ENCODE assay signal across 8 cellular contexts in the genomic region with DNA sequence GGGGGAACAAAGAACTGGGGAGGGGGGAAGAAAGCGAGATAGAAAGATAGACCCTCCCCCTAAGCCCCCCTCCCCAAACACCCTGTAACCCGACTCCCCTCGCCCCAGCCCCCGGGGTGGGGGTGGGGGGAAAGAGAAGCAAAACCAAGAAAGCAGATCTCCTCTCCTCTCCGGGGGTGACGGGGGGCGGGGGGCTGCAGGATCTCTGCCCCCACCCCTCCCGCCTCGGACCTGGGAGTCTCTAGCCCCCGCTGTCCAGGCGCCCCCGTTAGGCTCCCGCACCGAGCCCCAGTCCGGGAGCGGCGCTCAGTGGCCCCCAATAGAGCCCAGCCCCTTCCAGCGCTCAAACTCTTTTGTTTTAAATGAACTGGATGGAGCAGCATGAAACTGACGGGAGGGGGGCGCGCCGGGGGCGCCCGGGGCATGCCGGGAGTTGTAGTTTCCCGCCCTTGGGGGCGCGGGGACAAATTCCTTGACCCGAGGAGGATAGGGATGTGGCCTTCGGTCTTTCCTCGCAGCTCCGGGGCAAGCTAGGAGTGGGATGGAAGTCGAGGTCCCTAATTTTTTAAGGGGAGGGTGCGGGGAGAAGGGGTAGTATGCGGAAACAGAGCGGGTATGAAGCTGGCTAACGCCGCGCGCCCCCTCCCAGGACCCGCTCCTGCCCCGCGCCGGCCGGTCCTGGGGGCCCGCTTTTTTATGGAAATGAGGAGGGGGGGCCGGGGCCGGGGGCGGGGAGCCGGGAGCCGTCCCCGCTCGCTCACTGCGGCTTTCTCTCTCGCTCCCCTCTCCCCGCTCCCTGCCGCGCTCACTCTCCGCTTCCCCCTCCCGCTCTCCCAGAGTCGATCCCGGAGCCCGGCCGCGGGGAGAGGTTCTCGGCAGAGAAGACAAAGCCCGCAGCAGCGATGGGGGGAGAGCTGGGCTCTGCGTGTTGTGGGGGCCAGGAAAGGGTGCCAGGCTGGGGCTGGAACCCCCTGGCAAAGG. TPM values are rescaled to one million over a fixed set of nuclear protein-coding genes. Genes with fewer than 3 reads are reported as not detected.
A peak's percentile ranks its signal among the peaks of the same experiment; 100 is the strongest.
DNase-seq lines count a peak whose midpoint lies in the region; ATAC-seq and TF ChIP-seq lines count a peak whose summit lies in the region.

A gene with protein sequence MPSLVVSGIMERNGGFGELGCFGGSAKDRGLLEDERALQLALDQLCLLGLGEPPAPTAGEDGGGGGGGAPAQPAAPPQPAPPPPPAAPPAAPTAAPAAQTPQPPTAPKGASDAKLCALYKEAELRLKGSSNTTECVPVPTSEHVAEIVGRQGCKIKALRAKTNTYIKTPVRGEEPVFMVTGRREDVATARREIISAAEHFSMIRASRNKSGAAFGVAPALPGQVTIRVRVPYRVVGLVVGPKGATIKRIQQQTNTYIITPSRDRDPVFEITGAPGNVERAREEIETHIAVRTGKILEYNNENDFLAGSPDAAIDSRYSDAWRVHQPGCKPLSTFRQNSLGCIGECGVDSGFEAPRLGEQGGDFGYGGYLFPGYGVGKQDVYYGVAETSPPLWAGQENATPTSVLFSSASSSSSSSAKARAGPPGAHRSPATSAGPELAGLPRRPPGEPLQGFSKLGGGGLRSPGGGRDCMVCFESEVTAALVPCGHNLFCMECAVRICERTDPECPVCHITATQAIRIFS (minus strand): TSS at position 355 of the 981 bp plus-strand sequence. CDS start 467 bp downstream, outside the sequence.

- H3K4me2 ChIP-seq in Loucy (ENCODE audit: low read depth, low read length, poor library complexity, severe bottlenecking) (peak within 1 kb of the TSS; percentile 99), neural cell (ENCODE audit: low read length) (peak within 1 kb of the TSS; percentile 83)

- intact Hi-C loops in transverse colon (cut with DNase I; ENCODE audit: low total_unique reads): no loop called here

- H3K4me3 ChIP-seq in Loucy (ENCODE audit: low read length, poor library complexity, severe bottlenecking) (peak within 1 kb of the TSS; percentile 94), gastroesophageal sphincter (peak within 1 kb of the TSS; percentile 90 to 95), neural cell (ENCODE audit: low read length) (peak within 1 kb of the TSS; percentile 93), transverse colon (peak within 1 kb of the TSS; percentile 53 to 90 (median 69))

- H2AFZ ChIP-seq in Loucy (ENCODE audit: low read length) (peak within 1 kb of the TSS; percentile 94), neural cell (ENCODE audit: low read depth, low read length) (peak within 1 kb of the TSS; percentile 65)

- TF ChIP-seq EP300 in gastroesophageal sphincter (IDR thresholded peaks at IDR 0.05) (no peak), neural cell (conservative IDR thresholded peaks at IDR 0.05; ENCODE audit: poor library complexity, severe bottlenecking) (peak; percentile 40), transverse colon (IDR thresholded peaks at IDR 0.05; ENCODE audit: low read depth) (no peak)

- TF ChIP-seq RAD21 in neural cell (conservative IDR thresholded peaks at IDR 0.05): no peak

- no peak for TF ChIP-seq POLR2A in gastroesophageal sphincter (IDR thresholded peaks at IDR 0.05)
- no peak for TF ChIP-seq POLR2A in transverse colon (IDR thresholded peaks at IDR 0.05)

- no peaks in the 10 kb centered on the region for H3F3A ChIP-seq in Loucy (ENCODE audit: low read depth)
- no peaks in the 10 kb centered on the region for H3F3A ChIP-seq in neural cell (ENCODE audit: insufficient read depth, low read length, poor library complexity, severe bottlenecking)

- H3K4me1 ChIP-seq in Loucy (ENCODE audit: insufficient read depth, low read length, poor library complexity, severe bottlenecking) (peaks cover 35% of the 10 kb centered on the region), gastroesophageal sphincter (peaks cover 0 to 49% (median 15%) of the 10 kb centered on the region in 3 donors), transverse colon (peaks cover 0 to 27% (median 16%) of the 10 kb centered on the region in 4 donors)

- H3K27ac ChIP-seq in gastroesophageal sphincter: peak within 1 kb of the TSS in 3 of 4 donors; percentile 43 to 74 (median 69)
- peak within 1 kb of the TSS; percentile 98 for H3K27ac ChIP-seq in neural cell (ENCODE audit: low read length)
- H3K27ac ChIP-seq in transverse colon: peak within 1 kb of the TSS; percentile 50 to 72 (median 60)

- peaks cover 47% of the 10 kb centered on the region for H3K79me2 ChIP-seq in Loucy (ENCODE audit: insufficient read depth, low read length)
- peaks cover 94% of the 10 kb centered on the region for H3K79me2 ChIP-seq in neural cell (replicated peaks; ENCODE audit: insufficient read depth, low read length)

- H3K9me3 ChIP-seq in Loucy (ENCODE audit: insufficient read depth, low read depth, low read length) (no peaks in the 10 kb centered on the region), gastroesophageal sphincter (no peaks in the 10 kb centered on the region), neural cell (ENCODE audit: low read length) (no peaks in the 10 kb centered on the region), transverse colon (no peaks in the 10 kb centered on the region)

- WGBS in gastroesophageal sphincter (ENCODE audit: low coverage in 1 of 2), 2 donors: no CpG with 5 or more reads among the region's 69 CpGs
- WGBS in transverse colon (ENCODE audit: low coverage in 1 of 2), 2 donors: 1% methylated on average over 66 of the region's 69 CpGs; no CpG with 5 or more reads in 1 of the 2 donors

- H4K20me1 ChIP-seq in Loucy (ENCODE audit: insufficient read depth, low read length, poor library complexity, severe bottlenecking) (peaks cover 29% of the 10 kb centered on the region), neural cell (ENCODE audit: insufficient read depth) (peaks cover 32% of the 10 kb centered on the region)

- H3K9ac ChIP-seq in Loucy (ENCODE audit: low read depth, low read length, poor library complexity, severe bottlenecking): peak within 1 kb of the TSS; percentile 88
- H3K9ac ChIP-seq in neural cell (ENCODE audit: low read length): peak within 1 kb of the TSS; percentile 99

- peak; percentile 92 for DNase-seq in GM03348 (ENCODE audit: low spot score)
- peak; percentile 84 to 92 for DNase-seq in SHP77 (lab: John Stamatoyannopoulos, UW)
- peak; percentile 32 for DNase-seq in activated gamma-delta T cell treated with anti-CD3 and anti-CD28 coated beads, Interleukin-2, amount 50 U/mL, for 16 hours (ENCODE audit: low read depth)
- peak; percentile 80 for DNase-seq in transverse colon

- H3K27me3 ChIP-seq in Loucy (ENCODE audit: insufficient read depth, low read length, poor library complexity, severe bottlenecking) (no peaks in the 10 kb centered on the region), gastroesophageal sphincter (no peaks in the 10 kb centered on the region), neural cell (ENCODE audit: insufficient read depth, low read depth, low read length) (no peaks in the 10 kb centered on the region), transverse colon (no peaks in the 10 kb centered on the region)

- in situ Hi-C loops in transverse colon (cut with MboI; ENCODE audit: low pct_ligation_motif_present in 1 of 4, low pct_unique_long_range_greater_than_20kb in 1 of 4, low sequenced_read_pairs in 3 of 4): loop anchor here in 1 of 4 donors (25.0 kb wide), 1 partner anchor 130 kb away; a partner anchor contains a TSS

- H3K36me3 ChIP-seq in Loucy (ENCODE audit: insufficient read depth, low read length) (peaks cover 3% of the 10 kb centered on the region; the same call in 1 of the 2 replicates), gastroesophageal sphincter (no peaks in the 10 kb centered on the region), neural cell (ENCODE audit: insufficient read depth, low read length) (no peaks in the 10 kb centered on the region), transverse colon (no peaks in the 10 kb centered on the region)

- TF ChIP-seq CTCF in Loucy (conservative IDR thresholded peaks at IDR 0.05; ENCODE audit: low read length): no peak
- TF ChIP-seq CTCF in gastroesophageal sphincter (IDR thresholded peaks at IDR 0.05): peak in 1 of 4 experiments; percentile 19
- TF ChIP-seq CTCF in neural cell (IDR thresholded peaks at IDR 0.05; ENCODE audit: poor library complexity, severe bottlenecking): no peak
- no peak for TF ChIP-seq CTCF in transverse colon (IDR thresholded peaks at IDR 0.05)

- ATAC-seq in gastroesophageal sphincter (peak; percentile 86), GM18873 (IDR thresholded peaks at IDR 0.05; ENCODE audit: low FRiP score, unreplicated experiment) (no peak)

- H3K9me2 ChIP-seq in Loucy (replicated peaks; ENCODE audit: low read depth, low read length) (no peaks in the 10 kb centered on the region), neural cell (ENCODE audit: insufficient read depth, low read length) (no peaks in the 10 kb centered on the region)

TF ChIP-seq in neural cell, 6 proteins besides CTCF, POLR2A, EP300 and RAD21 (continues in another document):
- TF ChIP-seq EZH2 (IDR thresholded peaks at IDR 0.05; ENCODE audit: borderline replicate concordance, insufficient read depth, low read length, poor library complexity, severe bottlenecking) (no peak), POLR2AphosphoS5 (IDR thresholded peaks at IDR 0.05) (peak; percentile 90), MXI1 (conservative IDR thresholded peaks at IDR 0.05; ENCODE audit: poor library complexity, severe bottlenecking) (peak; percentile 86), TAF1 (IDR thresholded peaks at IDR 0.05; ENCODE audit: low read depth) (peak; percentile 90)

RNA-seq across cellular contexts. Expression of the gene that starts here (rescaled TPM):
- under 1 TPM; under 0.01 to 0.78 (median 0.52) TPM for total RNA-seq in gastroesophageal sphincter
- polyA plus RNA-seq in neural cell: 39.8 and 44.4 TPM in 2 replicates
- polyA minus RNA-seq in neural cell: 114 and 119 TPM in 2 replicates
- total RNA-seq in transverse colon: under 1 TPM in 3 of 4 donors, not detected in 1; 0.14 to 0.60 (median 0.48) TPM

Comparison
In these comparisons a context has a peak if more than half of its experiments do, and no peak if none do; other contexts are left out.
1. Peak in ATAC-seq, H3K4me3 ChIP-seq and H3K27ac ChIP-seq in gastroesophageal sphincter; RNA of the gene not detected or under 1 TPM.
2. Peak in DNase-seq, H3K4me3 ChIP-seq and H3K27ac ChIP-seq in transverse colon; RNA of the gene not detected or under 1 TPM.
3. DNase-seq: peak in every context shown above with its lines; median percentile 92 in GM03348; 88 in SHP77; 80 in transverse colon; 32 in activated gamma-delta T cell treated with anti-CD3 and anti-CD28 coated beads, Interleukin-2, amount 50 U/mL, for 16 hours.